In the genomic region with DNA sequence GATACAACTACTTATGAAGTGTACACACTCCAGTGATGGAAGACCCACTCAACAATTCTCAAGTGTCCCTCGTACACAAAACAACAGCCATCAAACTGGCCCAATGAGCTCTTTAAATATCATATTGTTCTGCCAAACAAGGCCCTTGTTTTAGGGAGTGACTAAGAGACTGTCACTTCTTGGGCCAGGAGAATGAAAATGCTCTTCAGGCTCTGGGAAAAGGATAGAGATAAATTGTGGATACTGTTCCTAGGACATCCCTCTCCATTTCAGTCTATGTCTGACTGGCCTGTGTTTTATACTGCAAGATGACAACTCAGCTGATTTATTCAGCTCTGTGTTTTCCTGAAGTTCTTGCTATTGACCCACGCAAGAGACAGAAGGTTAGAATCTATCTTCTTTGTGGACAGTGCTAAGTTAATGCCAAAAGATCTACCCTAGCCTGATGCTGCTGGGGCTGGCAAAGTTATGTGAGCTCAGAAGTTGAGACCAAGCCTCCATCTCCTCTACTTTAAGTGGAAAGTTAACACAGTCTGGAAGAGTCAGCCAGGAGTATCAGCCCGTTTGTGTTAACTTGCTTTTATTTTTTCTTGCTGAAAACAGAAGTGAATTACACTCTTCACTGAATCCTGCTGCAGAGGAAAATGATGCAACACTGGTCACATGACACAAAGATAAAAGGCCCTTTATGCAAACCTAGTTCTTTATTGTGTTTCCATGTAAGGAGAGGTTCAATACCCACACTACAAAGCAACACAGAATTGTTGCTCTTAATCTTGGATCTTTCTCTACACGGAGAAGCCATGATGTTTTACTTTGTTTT, we compare ENCODE assay signal across 7 cellular contexts. TPM values are rescaled to one million over a fixed set of nuclear protein-coding genes. Genes with fewer than 3 reads are reported as not detected.
A peak's percentile ranks its signal among the peaks of the same experiment; 100 is the strongest.
DNase-seq lines count a peak whose midpoint lies in the region; ATAC-seq and TF ChIP-seq lines count a peak whose summit lies in the region.

No MANE protein-coding gene starts in this region.

- H3K27ac ChIP-seq in HEK293 (ENCODE audit: extremely low read depth, low read depth, low read length): no peak overlapping the region
- H3K27ac ChIP-seq in colonic mucosa: no peak overlapping the region
- peak overlapping the region; percentile 22 for H3K27ac ChIP-seq in muscle layer of colon (ENCODE audit: low read depth, low read length)

- intact Hi-C loops in colonic mucosa (cut with DNase I): no loop called here

- TF ChIP-seq CTCF in HEK293 (tag by site-specific recombination; IDR thresholded peaks at IDR 0.05): no peak
- no peak for TF ChIP-seq CTCF in colonic mucosa (IDR thresholded peaks at IDR 0.05)

- no peak for ATAC-seq in HG03342 (IDR thresholded peaks at IDR 0.05; ENCODE audit: unreplicated experiment)
- ATAC-seq in GM18520 (IDR thresholded peaks at IDR 0.05; ENCODE audit: unreplicated experiment): no peak

- H3K4me1 ChIP-seq in HEK293 (ENCODE audit: control insufficient read depth, insufficient read depth, low read length): peaks cover 7% of the 10 kb centered on the region; the same call in 1 of the 2 replicates
- H3K4me1 ChIP-seq in colonic mucosa: peaks cover 3% of the 10 kb centered on the region
- H3K4me1 ChIP-seq in muscle layer of colon (ENCODE audit: insufficient read depth, low read length): peaks cover 30% of the 10 kb centered on the region

- H3K4me3 ChIP-seq in HEK293 (ENCODE audit: low read depth, low read length) (no peak overlapping the region), colonic mucosa (no peak overlapping the region), muscle layer of colon (ENCODE audit: low read depth in 1 of 2, low read length in 2 of 2) (no peak overlapping the region)

- H3K9ac ChIP-seq in colonic mucosa (ENCODE audit: low read depth in 2 of 2, low read length in 2 of 2) (no peak overlapping the region), muscle layer of colon (ENCODE audit: low read length) (no peak overlapping the region)

- POLR2A ChIA-PET in HEK293 (lab: Yijun Ruan, JAX): no interaction called here

- CTCF ChIA-PET in HEK293 (lab: Yijun Ruan, JAX): interaction anchor here (1.0 kb wide), 1 partner anchor 45 kb away, joined by 3 read pairs; no protein-coding TSS in a partner anchor

- DNase-seq in NCI-H748 treated with DMSO at 0.1 percent for 48 hours (lab: John Stamatoyannopoulos, UW): peak; percentile 55
- peak; percentile 40 for DNase-seq in colonic mucosa
- no peak for DNase-seq in retina

- H3K27me3 ChIP-seq in colonic mucosa: no peaks in the 10 kb centered on the region
- H3K27me3 ChIP-seq in muscle layer of colon (ENCODE audit: control insufficient read depth in 1 of 2, insufficient read depth in 2 of 2, low read length in 2 of 2): no peaks in the 10 kb centered on the region

- H3K9me3 ChIP-seq in HEK293 (ENCODE audit: control insufficient read depth, insufficient read depth, low read depth, low read length): no peaks in the 10 kb centered on the region
- H3K9me3 ChIP-seq in colonic mucosa: no peaks in the 10 kb centered on the region
- H3K9me3 ChIP-seq in muscle layer of colon (ENCODE audit: low read length): no peaks in the 10 kb centered on the region

- H3K36me3 ChIP-seq in HEK293 (ENCODE audit: control insufficient read depth in 2 of 2, insufficient read depth in 1 of 2, low read length in 2 of 2): no peaks in the 10 kb centered on the region
- H3K36me3 ChIP-seq in colonic mucosa: no peaks in the 10 kb centered on the region
- no peaks in the 10 kb centered on the region for H3K36me3 ChIP-seq in muscle layer of colon (ENCODE audit: insufficient read depth, low read length)

TF ChIP-seq in HEK293, 187 proteins besides CTCF, POLR2A, EP300 and RAD21 (continues in another document):
- peak; percentile 58; the same call in 1 of the 2 replicates for TF ChIP-seq TRIM28 (IDR thresholded peaks at IDR 0.05; ENCODE audit: borderline replicate concordance, low read length)
- TF ChIP-seq BCL6B (tag by site-specific recombination; IDR thresholded peaks at IDR 0.05): no peak
- TF ChIP-seq, protein P1, sequence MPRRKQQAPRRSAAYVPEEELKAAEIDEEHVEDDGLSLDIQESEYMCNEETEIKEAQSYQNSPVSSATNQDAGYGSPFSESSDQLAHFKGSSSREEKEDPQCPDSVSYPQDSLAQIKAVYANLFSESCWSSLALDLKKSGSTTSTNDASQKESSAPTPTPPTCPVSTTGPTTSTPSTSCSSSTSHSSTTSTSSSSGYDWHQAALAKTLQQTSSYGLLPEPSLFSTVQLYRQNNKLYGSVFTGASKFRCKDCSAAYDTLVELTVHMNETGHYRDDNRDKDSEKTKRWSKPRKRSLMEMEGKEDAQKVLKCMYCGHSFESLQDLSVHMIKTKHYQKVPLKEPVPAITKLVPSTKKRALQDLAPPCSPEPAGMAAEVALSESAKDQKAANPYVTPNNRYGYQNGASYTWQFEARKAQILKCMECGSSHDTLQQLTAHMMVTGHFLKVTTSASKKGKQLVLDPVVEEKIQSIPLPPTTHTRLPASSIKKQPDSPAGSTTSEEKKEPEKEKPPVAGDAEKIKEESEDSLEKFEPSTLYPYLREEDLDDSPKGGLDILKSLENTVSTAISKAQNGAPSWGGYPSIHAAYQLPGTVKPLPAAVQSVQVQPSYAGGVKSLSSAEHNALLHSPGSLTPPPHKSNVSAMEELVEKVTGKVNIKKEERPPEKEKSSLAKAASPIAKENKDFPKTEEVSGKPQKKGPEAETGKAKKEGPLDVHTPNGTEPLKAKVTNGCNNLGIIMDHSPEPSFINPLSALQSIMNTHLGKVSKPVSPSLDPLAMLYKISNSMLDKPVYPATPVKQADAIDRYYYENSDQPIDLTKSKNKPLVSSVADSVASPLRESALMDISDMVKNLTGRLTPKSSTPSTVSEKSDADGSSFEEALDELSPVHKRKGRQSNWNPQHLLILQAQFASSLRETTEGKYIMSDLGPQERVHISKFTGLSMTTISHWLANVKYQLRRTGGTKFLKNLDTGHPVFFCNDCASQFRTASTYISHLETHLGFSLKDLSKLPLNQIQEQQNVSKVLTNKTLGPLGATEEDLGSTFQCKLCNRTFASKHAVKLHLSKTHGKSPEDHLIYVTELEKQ (tag by site-specific recombination; IDR thresholded peaks at IDR 0.05; ENCODE audit: borderline replicate concordance): no peak
- no peak for TF ChIP-seq ZNF221 (tag by site-specific recombination; IDR thresholded peaks at IDR 0.05; ENCODE audit: borderline replicate concordance)
- no peak for TF ChIP-seq GLIS2 (tag by site-specific recombination; IDR thresholded peaks at IDR 0.05)
- TF ChIP-seq KLF8 (tag by site-specific recombination; IDR thresholded peaks at IDR 0.05): no peak
- no peak for TF ChIP-seq ZNF16 (tag by site-specific recombination; IDR thresholded peaks at IDR 0.05; ENCODE audit: low read depth)
- TF ChIP-seq ZNF324 (tag by site-specific recombination; IDR thresholded peaks at IDR 0.05): no peak
- TF ChIP-seq ZNF184 (tag by site-specific recombination; IDR thresholded peaks at IDR 0.05): no peak
- no peak for TF ChIP-seq OVOL3 (tag by site-specific recombination; IDR thresholded peaks at IDR 0.05)
- TF ChIP-seq ZNF639 (tag by site-specific recombination; IDR thresholded peaks at IDR 0.05): no peak
- TF ChIP-seq, protein P2, sequence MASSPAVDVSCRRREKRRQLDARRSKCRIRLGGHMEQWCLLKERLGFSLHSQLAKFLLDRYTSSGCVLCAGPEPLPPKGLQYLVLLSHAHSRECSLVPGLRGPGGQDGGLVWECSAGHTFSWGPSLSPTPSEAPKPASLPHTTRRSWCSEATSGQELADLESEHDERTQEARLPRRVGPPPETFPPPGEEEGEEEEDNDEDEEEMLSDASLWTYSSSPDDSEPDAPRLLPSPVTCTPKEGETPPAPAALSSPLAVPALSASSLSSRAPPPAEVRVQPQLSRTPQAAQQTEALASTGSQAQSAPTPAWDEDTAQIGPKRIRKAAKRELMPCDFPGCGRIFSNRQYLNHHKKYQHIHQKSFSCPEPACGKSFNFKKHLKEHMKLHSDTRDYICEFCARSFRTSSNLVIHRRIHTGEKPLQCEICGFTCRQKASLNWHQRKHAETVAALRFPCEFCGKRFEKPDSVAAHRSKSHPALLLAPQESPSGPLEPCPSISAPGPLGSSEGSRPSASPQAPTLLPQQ (tag by site-specific recombination; IDR thresholded peaks at IDR 0.05): no peak
- no peak for TF ChIP-seq AEBP2 (tag by site-specific recombination; IDR thresholded peaks at IDR 0.05; ENCODE audit: borderline replicate concordance)
- TF ChIP-seq ZFHX2 (tag by site-specific recombination; conservative IDR thresholded peaks at IDR 0.05): no peak

RNA-seq across cellular contexts. Expression of gene FRY, which starts 14.6 kb away (rescaled TPM):
- 10 to 100 TPM in 1 of 2 donors, 1 to 10 TPM in 1; 7.0 to 19.9 TPM for total RNA-seq in colonic mucosa
